Comparison of ENCODE assay signal across 9 cellular contexts in the genomic region with DNA sequence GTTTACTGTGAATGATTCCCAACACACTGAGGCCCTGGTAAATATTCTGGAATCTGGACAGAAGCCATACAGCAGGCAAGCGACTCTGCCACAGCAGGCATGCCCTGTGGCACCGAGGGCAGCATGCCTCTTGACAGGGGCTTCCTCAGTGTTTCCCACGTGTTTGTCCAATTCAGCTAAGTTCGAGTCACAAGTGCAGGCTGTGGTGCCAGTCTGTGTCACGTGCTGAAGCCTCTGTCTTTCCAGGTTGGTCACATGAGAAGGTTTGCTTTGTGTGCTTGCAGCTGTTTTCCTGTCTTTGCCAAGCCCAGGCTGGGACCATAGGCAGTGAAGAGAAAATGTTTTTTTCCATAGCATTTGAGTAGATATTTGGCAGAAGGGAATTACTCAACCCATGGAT. TPM values are rescaled to one million over a fixed set of nuclear protein-coding genes. Genes with fewer than 3 reads are reported as not detected.
DNase-seq lines count a peak whose midpoint lies in the region; ATAC-seq and TF ChIP-seq lines count a peak whose summit lies in the region.
"Had no signal": no experiment of that assay in that cellular context is flagged by ENCODE, and none has a peak within 500 bp of the region (broad histone marks: within the 10 kb centered on the region; RNA-seq: fewer than 3 reads in every experiment).

No MANE protein-coding gene starts in this region.

- H3K27ac Mint-ChIP-seq in nephron = peak overlapping the region; percentile 19 to 83 (median 75)
- H3K27ac Mint-ChIP-seq in activated T-cell treated with anti-CD3 and anti-CD28 coated beads, Interleukin-2, amount 50 U/mL, for 24 hours = no peak overlapping the region

- no peaks in the 10 kb centered on the region for H3K27me3 ChIP-seq in esophagus squamous epithelium

- no peaks in the 10 kb centered on the region for H3K9me3 Mint-ChIP-seq in nephron
- no peaks in the 10 kb centered on the region for H3K9me3 Mint-ChIP-seq in activated T-cell treated with anti-CD3 and anti-CD28 coated beads, Interleukin-2, amount 50 U/mL, for 24 hours

- peaks cover 4% of the 10 kb centered on the region for H3K36me3 Mint-ChIP-seq in nephron (ENCODE audit: low read depth)
- peaks cover 3% of the 10 kb centered on the region for H3K36me3 Mint-ChIP-seq in activated T-cell treated with anti-CD3 and anti-CD28 coated beads, Interleukin-2, amount 50 U/mL, for 24 hours (ENCODE audit: low read depth)

- no peak for TF ChIP-seq CTCF in esophagus squamous epithelium (IDR thresholded peaks at IDR 0.05)
- TF ChIP-seq CTCF in nephron (IDR thresholded peaks at IDR 0.05; ENCODE audit: unreplicated experiment in 3 of 3) = no peak

- peaks cover 21% of the 10 kb centered on the region for H3K27me3 Mint-ChIP-seq in nephron (ENCODE audit: low read depth)
- H3K27me3 Mint-ChIP-seq in activated T-cell treated with anti-CD3 and anti-CD28 coated beads, Interleukin-2, amount 50 U/mL, for 24 hours = peaks cover 4% of the 10 kb centered on the region

- TF ChIP-seq POLR2A in esophagus squamous epithelium (IDR thresholded peaks at IDR 0.05) = no peak

- H3K4me3 ChIP-seq in esophagus squamous epithelium = no peak overlapping the region

- no peaks in the 10 kb centered on the region for H3K9me3 ChIP-seq in esophagus squamous epithelium

- WGBS in esophagus squamous epithelium, 2 donors = 7 to 44% methylated on average over 2 to 5 of the region's 5 CpGs

- H3K36me3 ChIP-seq in esophagus squamous epithelium = no peaks in the 10 kb centered on the region

- peaks cover 40% of the 10 kb centered on the region for H3K4me1 Mint-ChIP-seq in nephron
- peaks cover 38% of the 10 kb centered on the region for H3K4me1 Mint-ChIP-seq in activated T-cell treated with anti-CD3 and anti-CD28 coated beads, Interleukin-2, amount 50 U/mL, for 24 hours (ENCODE audit: low read depth)

- intact Hi-C loops in esophagus squamous epithelium (cut with DNase I) = no loop called here

- peaks cover 17 to 49% (median 20%) of the 10 kb centered on the region in 3 donors for H3K4me1 ChIP-seq in esophagus squamous epithelium

- peak overlapping the region in 2 of 3 experiments; percentile 91 to 93 for H3K4me3 Mint-ChIP-seq in nephron
- no peak overlapping the region for H3K4me3 Mint-ChIP-seq in activated T-cell treated with anti-CD3 and anti-CD28 coated beads, Interleukin-2, amount 50 U/mL, for 24 hours

- peak overlapping the region; percentile 93 to 97 (median 94) for H3K27ac ChIP-seq in esophagus squamous epithelium

- peak; percentile 89 for DNase-seq in Ammon's horn (ENCODE audit: low spot score)
- peak; percentile 92 for DNase-seq in NCI-H2029 (lab: John Stamatoyannopoulos, UW)
- DNase-seq in esophagus squamous epithelium (lab: John Stamatoyannopoulos, UW) = no peak
- DNase-seq in activated CD8-positive, alpha-beta memory T cell treated with anti-CD3 and anti-CD28 coated beads for 24 hours = no peak
- no peak for DNase-seq in activated T-cell treated with anti-CD3 and anti-CD28 coated beads, Interleukin-2, amount 50 U/mL, for 24 hours
- no peak for DNase-seq in activated gamma-delta T cell (lab: John Stamatoyannopoulos, UW)

- no peak for ATAC-seq in GM21526 (IDR thresholded peaks at IDR 0.05; ENCODE audit: low FRiP score, unreplicated experiment)

RNA-seq across cellular contexts. Expression of gene PPFIBP2, which starts 2.4 kb away (rescaled TPM):
- total RNA-seq in esophagus squamous epithelium = 10 to 100 TPM; 28.1 to 61.1 (median 49.4) TPM

RNA-seq across cellular contexts. Expression of gene OLFML1, which starts 26.1 kb away (rescaled TPM):
- 1 to 10 TPM in 2 of 4 donors, under 1 TPM in 1, not detected in 1; 0.35 to 6.3 (median 2.4) TPM for total RNA-seq in esophagus squamous epithelium
- total RNA-seq: T-helper 1 cell treated with Interleukin-12 subunit alpha and Interleukin-12 subunit beta and Interleukin-4 antibody, amounts not matched to agents 30 ng/mL and 1 ng/mL, for 36 hours had no signal

Comparison
In these comparisons a context has a peak if more than half of its experiments do, and no peak if none do; other contexts are left out.
1. DNase-seq: peak in Ammon's horn (single experiment) and NCI-H2029 (single experiment); none in esophagus squamous epithelium (single experiment), activated CD8-positive, alpha-beta memory T cell treated with anti-CD3 and anti-CD28 coated beads for 24 hours (single experiment), activated T-cell treated with anti-CD3 and anti-CD28 coated beads, Interleukin-2, amount 50 U/mL, for 24 hours (single experiment) and activated gamma-delta T cell (single experiment).